9 cellular contexts compared by ENCODE assay signal in the genomic region with DNA sequence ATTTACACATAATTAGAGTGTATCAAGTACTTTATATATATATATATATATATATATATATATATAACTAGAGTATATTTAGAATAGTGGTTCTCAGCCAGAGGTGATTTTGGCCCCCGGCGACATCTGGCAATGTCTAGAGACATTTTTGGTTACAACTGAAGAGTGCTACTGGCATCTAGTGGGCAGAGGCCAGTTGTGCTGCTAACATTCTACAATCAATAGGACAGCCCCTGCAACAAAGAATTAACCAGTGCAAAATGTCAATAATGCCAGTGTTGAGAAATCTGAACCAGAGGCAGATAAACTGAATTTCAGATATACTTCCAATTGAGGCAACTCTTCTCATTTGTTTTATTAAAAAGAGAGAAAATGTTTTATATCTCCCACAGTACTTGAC. TPM values are rescaled to one million over a fixed set of nuclear protein-coding genes. Genes with fewer than 3 reads are reported as not detected.
DNase-seq lines count a peak whose midpoint lies in the region; ATAC-seq, FAIRE-seq and TF ChIP-seq lines count a peak whose summit lies in the region.
"Had no signal": no experiment of that assay in that cellular context is flagged by ENCODE, and none has a peak within 500 bp of the region (broad histone marks: within the 10 kb centered on the region; RNA-seq: fewer than 3 reads in every experiment).

No MANE protein-coding gene starts in this region.

- H3K4me3 ChIP-seq in GM12875 (ENCODE audit: low read depth, low read length) = no peak overlapping the region
- no peak overlapping the region for H3K4me3 ChIP-seq in RWPE2 (ENCODE audit: severe bottlenecking)
- no peak overlapping the region for H3K4me3 ChIP-seq in epithelial cell of esophagus (ENCODE audit: low read length)
- no peak overlapping the region for H3K4me3 ChIP-seq in pancreas
- H3K4me3 ChIP-seq: upper lobe of left lung had no signal

- DNase-seq in AG09319 (ENCODE audit: extremely low read depth, low read depth) (no peak), RWPE2 (ENCODE audit: low spot score) (no peak), epithelial cell of esophagus (ENCODE audit: low read depth) (peak; percentile 22), pancreas (peak in 1 of 6 donors; percentile 44), HuH-7.5 (ENCODE audit: low spot score) (no peak)

- no peaks in the 10 kb centered on the region for H3K9me3 ChIP-seq in RWPE2 (ENCODE audit: severe bottlenecking)
- H3K9me3 ChIP-seq in pancreas = no peaks in the 10 kb centered on the region
- H3K9me3 ChIP-seq: upper lobe of left lung had no signal

- intact Hi-C loops in pancreas (cut with DNase I) = no loop called here

- FAIRE-seq in pancreas (lab: Jason Lieb, UNC) = no peak

- no peak overlapping the region for H3K27ac ChIP-seq in RWPE2 (ENCODE audit: poor library complexity, severe bottlenecking)
- H3K27ac ChIP-seq in pancreas = no peak overlapping the region
- H3K27ac ChIP-seq: upper lobe of left lung had no signal

- peaks cover 70% of the 10 kb centered on the region for H3K36me3 ChIP-seq in RWPE2 (ENCODE audit: low read depth)
- H3K36me3 ChIP-seq in pancreas = peaks cover 0 to 15% (median 0%) of the 10 kb centered on the region in 3 donors

- TF ChIP-seq CTCF in AG09319 (IDR thresholded peaks at IDR 0.05; ENCODE audit: low read depth, low read length) = peak; percentile 38
- peak; percentile 40; the same call in 1 of the 2 replicates for TF ChIP-seq CTCF in GM12875 (IDR thresholded peaks at IDR 0.05; ENCODE audit: borderline replicate concordance, insufficient read depth, low read depth, low read length)
- TF ChIP-seq CTCF in RWPE2 (IDR thresholded peaks at IDR 0.05; ENCODE audit: poor library complexity, severe bottlenecking) = peak; percentile 42
- TF ChIP-seq CTCF in epithelial cell of esophagus (IDR thresholded peaks at IDR 0.05; ENCODE audit: insufficient read depth, low read depth, low read length, missing control alignments) = peak; percentile 52
- TF ChIP-seq CTCF in pancreas (IDR thresholded peaks at IDR 0.05) = peak in 2 of 4 donors; percentile 13 to 14

- ATAC-seq in HG02973 (IDR thresholded peaks at IDR 0.05; ENCODE audit: unreplicated experiment) (peak; percentile 67), RWPE2 (ENCODE audit: low read depth) (peak; percentile 64; the same call in 2 of the 3 replicates), pancreas (peak in 3 of 4 donors; percentile 78 to 86 (median 83)), HG02884 (IDR thresholded peaks at IDR 0.05; ENCODE audit: unreplicated experiment) (no peak)

- no peaks in the 10 kb centered on the region for H3K27me3 ChIP-seq in RWPE2 (ENCODE audit: insufficient read depth, poor library complexity, severe bottlenecking)
- H3K27me3 ChIP-seq in pancreas = no peaks in the 10 kb centered on the region
- H3K27me3 ChIP-seq: upper lobe of left lung had no signal

- WGBS in pancreas, 2 donors = 5 to 13% methylated on average over 2 of the region's 2 CpGs

- H3K4me1 ChIP-seq in RWPE2 (ENCODE audit: insufficient read depth, poor library complexity, severe bottlenecking) = no peaks in the 10 kb centered on the region
- H3K4me1 ChIP-seq in pancreas = peaks cover 0 to 7% (median 0%) of the 10 kb centered on the region in 3 donors

RNA-seq across cellular contexts. Expression of a gene that starts 8.9 kb away (rescaled TPM):
- total RNA-seq in pancreas = 10 to 100 TPM in 4 of 6 donors, 1 to 10 TPM in 2; 9.2 to 14.6 (median 11.5) TPM
- 1 to 10 TPM; 2.4 to 5.3 TPM for polyA plus RNA-seq in pancreas
